Comparison of ENCODE assay signal across 1 cellular context in genomic region chr1:20896824-20897223, GRCh38.
TF ChIP-seq lines count a peak whose summit lies in the region.

No MANE protein-coding gene starts in this region.

TF ChIP-seq in A549, 52 proteins besides CTCF, POLR2A, EP300 and RAD21 (continued from another document):
- TF ChIP-seq JUNB (IDR thresholded peaks at IDR 0.05), result peak; percentile 80
- peak; percentile 39; the same call in 2 of the 3 replicates for TF ChIP-seq SMC3 (IDR thresholded peaks at IDR 0.05)
- no peak for TF ChIP-seq CBX8 (IDR thresholded peaks at IDR 0.05)
- no peak for TF ChIP-seq RFX5 (IDR thresholded peaks at IDR 0.05)
- no peak for TF ChIP-seq TFCP2L1 (CRISPR knock-in tag; IDR thresholded peaks at IDR 0.05)
- TF ChIP-seq KDM1A (IDR thresholded peaks at IDR 0.05; ENCODE audit: low read depth), result no peak
- TF ChIP-seq SREBF2 (IDR thresholded peaks at IDR 0.05), result no peak
- TF ChIP-seq NR3C1 (IDR thresholded peaks at IDR 0.05), result no peak
- no peak for TF ChIP-seq HDAC2 (IDR thresholded peaks at IDR 0.05)
- TF ChIP-seq FOSB (CRISPR knock-in tag; IDR thresholded peaks at IDR 0.05), result 0 out of 2 replicates have a peak, but pooled peaks have one; percentile 73
- TF ChIP-seq ATOH8 (CRISPR knock-in tag; IDR thresholded peaks at IDR 0.05; ENCODE audit: low read depth), result no peak
- TF ChIP-seq POLR2AphosphoS2 (conservative IDR thresholded peaks at IDR 0.05; ENCODE audit: low read length), result no peak
- TF ChIP-seq HOXB5 (CRISPR knock-in tag; IDR thresholded peaks at IDR 0.05), result peak; percentile 95
- no peak for TF ChIP-seq E2F6 (IDR thresholded peaks at IDR 0.05; ENCODE audit: borderline replicate concordance, low read depth)
- TF ChIP-seq JUN (IDR thresholded peaks at IDR 0.05), result peak; percentile 83 to 92
- TF ChIP-seq USF2 (IDR thresholded peaks at IDR 0.05), result no peak
- peak; percentile 89 for TF ChIP-seq HOXB13 (CRISPR knock-in tag; IDR thresholded peaks at IDR 0.05; ENCODE audit: low read depth)
- TF ChIP-seq REST (IDR thresholded peaks at IDR 0.05), result no peak
- peak; percentile 99 for TF ChIP-seq GATA3 (IDR thresholded peaks at IDR 0.05; ENCODE audit: borderline replicate concordance)
- TF ChIP-seq ESRRA (IDR thresholded peaks at IDR 0.05; ENCODE audit: borderline replicate concordance, low read length), result no peak
- TF ChIP-seq MAX (IDR thresholded peaks at IDR 0.05), result peak; percentile 76
- TF ChIP-seq NFE2L2 (conservative IDR thresholded peaks at IDR 0.05; ENCODE audit: low read length), result no peak
- TF ChIP-seq ZFP36 (IDR thresholded peaks at IDR 0.05; ENCODE audit: borderline replicate concordance, partially characterized antibody), result no peak
- TF ChIP-seq ZSCAN20 (CRISPR knock-in tag; IDR thresholded peaks at IDR 0.05), result no peak
- TF ChIP-seq HOXA7 (CRISPR knock-in tag; IDR thresholded peaks at IDR 0.05), result peak; percentile 81; the same call in 1 of the 2 replicates
